In the genomic region with DNA sequence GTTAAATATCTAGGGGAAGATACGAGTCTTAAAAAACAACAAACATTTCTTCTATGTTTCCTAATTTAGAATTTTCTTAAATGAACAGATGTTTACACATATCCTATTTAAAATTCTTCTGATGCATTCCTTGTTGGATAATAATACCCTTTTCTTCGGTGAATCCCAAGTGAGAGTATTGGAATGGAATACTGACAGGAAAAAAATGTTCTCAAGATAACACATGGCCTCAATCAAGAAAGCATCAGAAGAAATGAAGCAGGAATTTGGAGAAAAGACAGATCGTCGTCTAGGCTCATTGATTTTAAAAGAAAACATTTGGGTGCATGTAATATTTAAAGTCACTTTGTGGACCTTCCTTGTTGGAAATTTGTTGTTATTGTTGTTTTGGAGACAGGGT, we compare ENCODE assay signal across 14 cellular contexts.
DNase-seq lines count a peak whose midpoint lies in the region; ATAC-seq and TF ChIP-seq lines count a peak whose summit lies in the region.
"Had no signal": no experiment of that assay in that cellular context is flagged by ENCODE, and none has a peak within 500 bp of the region (broad histone marks: within the 10 kb centered on the region; RNA-seq: fewer than 3 reads in every experiment).

No MANE protein-coding gene starts in this region.

- no peak overlapping the region for H3K18ac ChIP-seq in neuronal stem cell (ENCODE audit: low read length)

- no peak overlapping the region for H2BK12ac ChIP-seq in neuronal stem cell (ENCODE audit: low read length)

- TF ChIP-seq CTCF in WTC11 (IDR thresholded peaks at IDR 0.05) = no peak

- no peaks in the 10 kb centered on the region for H3K27me3 Mint-ChIP-seq in WTC11 (ENCODE audit: low read depth)

- H3K27ac Mint-ChIP-seq in WTC11 = peak overlapping the region; percentile 46; the same call in 1 of the 2 replicates
- H3K27ac Mint-ChIP-seq: CD4-positive, CD25-positive, alpha-beta regulatory T cell had no signal

- ATAC-seq in WTC11 = no peak
- ATAC-seq: A549 had no signal

- no peak overlapping the region for H3K9ac ChIP-seq in neuronal stem cell (ENCODE audit: low read depth, low read length, poor library complexity)
- H3K9ac ChIP-seq: BLaER1 treated with 17β-estradiol and CSF1 and Interleukin-3, amounts not matched to agents 10 nM and 100 nM had no signal

- peaks cover 3% of the 10 kb centered on the region for H3K36me3 Mint-ChIP-seq in WTC11
- H3K36me3 Mint-ChIP-seq: CD4-positive, CD25-positive, alpha-beta regulatory T cell had no signal

- H3K14ac ChIP-seq in neuronal stem cell (ENCODE audit: low read length) = no peak overlapping the region

- no peaks in the 10 kb centered on the region for H3K27me3 ChIP-seq in neuronal stem cell (ENCODE audit: control insufficient read depth in 3 of 3, insufficient read depth in 3 of 3, low read depth in 1 of 3, low read length in 3 of 3)
- H3K27me3 ChIP-seq: BLaER1 treated with 17β-estradiol and CSF1 and Interleukin-3, amounts not matched to agents 10 nM and 100 nM had no signal

- H3K79me1 ChIP-seq in neuronal stem cell (ENCODE audit: low read depth, low read length) = no peaks in the 10 kb centered on the region

- H3K27ac ChIP-seq in neuronal stem cell (replicated peaks; ENCODE audit: low read length) = no peak overlapping the region
- H3K27ac ChIP-seq: A549; BLaER1 treated with 17β-estradiol and CSF1 and Interleukin-3, amounts not matched to agents 10 nM and 100 nM had no signal

- DNase-seq in WTC11 (ENCODE audit: low spot score) = no peak
- peak; percentile 2 for DNase-seq in fibroblast of gingiva (ENCODE audit: low read depth)
- DNase-seq in neuronal stem cell (ENCODE audit: low spot score) = no peak
- DNase-seq in H4 (ENCODE audit: low spot score) = no peak
- DNase-seq in activated T-cell treated with anti-CD3 and anti-CD28 coated beads for 4 hours = no peak
- no peak for DNase-seq in NCI-H2107 (lab: John Stamatoyannopoulos, UW)
- DNase-seq in GM19238 (ENCODE audit: insufficient read length, low spot score) = no peak
- DNase-seq: CD4-positive, CD25-positive, alpha-beta regulatory T cell; DMS53; GF-D8; H7; IMR-90 had no signal

- H4K8ac ChIP-seq in neuronal stem cell (ENCODE audit: low read depth, low read length) = peak overlapping the region; percentile 48

- H2BK120ac ChIP-seq in neuronal stem cell (ENCODE audit: low read depth, low read length) = no peak overlapping the region

- peaks cover 25% of the 10 kb centered on the region for H3K4me1 Mint-ChIP-seq in WTC11

- H4K91ac ChIP-seq in neuronal stem cell (ENCODE audit: low read depth, low read length, poor library complexity) = no peak overlapping the region

- H2AFZ ChIP-seq in neuronal stem cell (ENCODE audit: low read length) = no peak overlapping the region

- no peak overlapping the region for H2AK5ac ChIP-seq in neuronal stem cell (ENCODE audit: low read depth, low read length)

- POLR2A ChIA-PET in WTC11 (lab: Charles Lee) = interaction anchor here (1.0 kb wide), 1 partner anchor 86 kb away, joined by 3 read pairs; no protein-coding TSS in a partner anchor

- CTCF ChIA-PET in WTC11 (lab: Charles Lee) = interaction anchor here (1.0 kb wide), 2 partner anchors 10 to 86 kb away, joined by 3 read pairs; no protein-coding TSS in a partner anchor

- no peak overlapping the region for H3K4me3 Mint-ChIP-seq in WTC11
- H3K4me3 Mint-ChIP-seq: CD4-positive, CD25-positive, alpha-beta regulatory T cell had no signal

- H3K4ac ChIP-seq in neuronal stem cell (ENCODE audit: low read length) = no peak overlapping the region

- no peaks in the 10 kb centered on the region for H3K36me3 ChIP-seq in neuronal stem cell (replicated peaks in 1 of 2; ENCODE audit: control insufficient read depth in 2 of 2, insufficient read depth in 2 of 2, low read length in 2 of 2)
- H3K36me3 ChIP-seq: BLaER1 treated with 17β-estradiol and CSF1 and Interleukin-3, amounts not matched to agents 10 nM and 100 nM had no signal

- no peak overlapping the region for H2BK5ac ChIP-seq in neuronal stem cell (ENCODE audit: low read length)

- H3K23ac ChIP-seq in neuronal stem cell (ENCODE audit: low read depth, low read length, poor library complexity) = no peak overlapping the region

- no CpG with 5 or more reads among the region's 4 CpGs for WGBS in neuronal stem cell (ENCODE audit: extremely low coverage in 2 of 2, insufficient read length in 2 of 2, insufficient replicate concordance in 1 of 2), 2 donors

- H3K4me3 ChIP-seq in neuronal stem cell (ENCODE audit: low read length in 2 of 2) = no peak overlapping the region
- H3K4me3 ChIP-seq: A549; BLaER1 treated with 17β-estradiol and CSF1 and Interleukin-3, amounts not matched to agents 10 nM and 100 nM had no signal

- no peak overlapping the region for H2BK15ac ChIP-seq in neuronal stem cell (ENCODE audit: low read length)

- H3K9me3 ChIP-seq in neuronal stem cell (replicated peaks in 1 of 2; ENCODE audit: control insufficient read depth in 2 of 2, insufficient read depth in 1 of 2, low read depth in 1 of 2, low read length in 2 of 2) = no peaks in the 10 kb centered on the region
- H3K9me3 ChIP-seq: A549; BLaER1 treated with 17β-estradiol and CSF1 and Interleukin-3, amounts not matched to agents 10 nM and 100 nM had no signal

- peaks cover 0 to 4% of the 10 kb centered on the region in 2 donors for H3K4me1 ChIP-seq in neuronal stem cell (ENCODE audit: control insufficient read depth in 2 of 2, insufficient read depth in 1 of 2, low read depth in 1 of 2, low read length in 2 of 2)
- H3K4me1 ChIP-seq: A549; BLaER1 treated with 17β-estradiol and CSF1 and Interleukin-3, amounts not matched to agents 10 nM and 100 nM had no signal

- peaks cover 4% of the 10 kb centered on the region for H3K9me3 Mint-ChIP-seq in WTC11

- H3K4me2 ChIP-seq in neuronal stem cell (ENCODE audit: insufficient read depth, low read length, poor library complexity, severe bottlenecking) = no peak overlapping the region
- H3K4me2 ChIP-seq: A549; BLaER1 treated with 17β-estradiol and CSF1 and Interleukin-3, amounts not matched to agents 10 nM and 100 nM had no signal

TF ChIP-seq in WTC11, 78 proteins besides CTCF, POLR2A, EP300 and RAD21:
- TF ChIP-seq, protein P1, sequence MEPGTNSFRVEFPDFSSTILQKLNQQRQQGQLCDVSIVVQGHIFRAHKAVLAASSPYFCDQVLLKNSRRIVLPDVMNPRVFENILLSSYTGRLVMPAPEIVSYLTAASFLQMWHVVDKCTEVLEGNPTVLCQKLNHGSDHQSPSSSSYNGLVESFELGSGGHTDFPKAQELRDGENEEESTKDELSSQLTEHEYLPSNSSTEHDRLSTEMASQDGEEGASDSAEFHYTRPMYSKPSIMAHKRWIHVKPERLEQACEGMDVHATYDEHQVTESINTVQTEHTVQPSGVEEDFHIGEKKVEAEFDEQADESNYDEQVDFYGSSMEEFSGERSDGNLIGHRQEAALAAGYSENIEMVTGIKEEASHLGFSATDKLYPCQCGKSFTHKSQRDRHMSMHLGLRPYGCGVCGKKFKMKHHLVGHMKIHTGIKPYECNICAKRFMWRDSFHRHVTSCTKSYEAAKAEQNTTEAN (CRISPR knock-in tag; IDR thresholded peaks at IDR 0.05) = no peak
- TF ChIP-seq IRF2 (CRISPR knock-in tag; IDR thresholded peaks at IDR 0.05; ENCODE audit: borderline replicate concordance, low read depth) = no peak
- no peak for TF ChIP-seq ZNF423 (CRISPR knock-in tag; IDR thresholded peaks at IDR 0.05)
- TF ChIP-seq, protein P2, sequence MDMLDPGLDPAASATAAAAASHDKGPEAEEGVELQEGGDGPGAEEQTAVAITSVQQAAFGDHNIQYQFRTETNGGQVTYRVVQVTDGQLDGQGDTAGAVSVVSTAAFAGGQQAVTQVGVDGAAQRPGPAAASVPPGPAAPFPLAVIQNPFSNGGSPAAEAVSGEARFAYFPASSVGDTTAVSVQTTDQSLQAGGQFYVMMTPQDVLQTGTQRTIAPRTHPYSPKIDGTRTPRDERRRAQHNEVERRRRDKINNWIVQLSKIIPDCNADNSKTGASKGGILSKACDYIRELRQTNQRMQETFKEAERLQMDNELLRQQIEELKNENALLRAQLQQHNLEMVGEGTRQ (CRISPR knock-in tag; IDR thresholded peaks at IDR 0.05) = no peak
- TF ChIP-seq, protein P3, sequence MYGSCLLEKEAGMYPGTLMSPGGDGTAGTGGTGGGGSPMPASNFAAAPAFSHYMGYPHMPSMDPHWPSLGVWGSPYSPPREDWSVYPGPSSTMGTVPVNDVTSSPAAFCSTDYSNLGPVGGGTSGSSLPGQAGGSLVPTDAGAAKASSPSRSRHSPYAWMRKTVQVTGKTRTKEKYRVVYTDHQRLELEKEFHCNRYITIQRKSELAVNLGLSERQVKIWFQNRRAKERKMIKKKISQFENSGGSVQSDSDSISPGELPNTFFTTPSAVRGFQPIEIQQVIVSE (CRISPR knock-in tag; IDR thresholded peaks at IDR 0.05; ENCODE audit: borderline replicate concordance) = no peak
- TF ChIP-seq CBFB (CRISPR knock-in tag; IDR thresholded peaks at IDR 0.05; ENCODE audit: low read depth) = no peak
- TF ChIP-seq CREM (CRISPR knock-in tag; IDR thresholded peaks at IDR 0.05) = no peak
- TF ChIP-seq, protein P4, sequence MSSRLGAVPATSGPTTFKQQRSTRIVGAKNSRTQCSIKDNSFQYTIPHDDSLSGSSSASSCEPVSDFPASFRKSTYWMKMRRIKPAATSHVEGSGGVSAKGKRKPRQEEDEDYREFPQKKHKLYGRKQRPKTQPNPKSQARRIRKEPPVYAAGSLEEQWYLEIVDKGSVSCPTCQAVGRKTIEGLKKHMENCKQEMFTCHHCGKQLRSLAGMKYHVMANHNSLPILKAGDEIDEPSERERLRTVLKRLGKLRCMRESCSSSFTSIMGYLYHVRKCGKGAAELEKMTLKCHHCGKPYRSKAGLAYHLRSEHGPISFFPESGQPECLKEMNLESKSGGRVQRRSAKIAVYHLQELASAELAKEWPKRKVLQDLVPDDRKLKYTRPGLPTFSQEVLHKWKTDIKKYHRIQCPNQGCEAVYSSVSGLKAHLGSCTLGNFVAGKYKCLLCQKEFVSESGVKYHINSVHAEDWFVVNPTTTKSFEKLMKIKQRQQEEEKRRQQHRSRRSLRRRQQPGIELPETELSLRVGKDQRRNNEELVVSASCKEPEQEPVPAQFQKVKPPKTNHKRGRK (CRISPR knock-in tag; IDR thresholded peaks at IDR 0.05; ENCODE audit: borderline replicate concordance) = no peak
- no peak for TF ChIP-seq CREB1 (CRISPR knock-in tag; IDR thresholded peaks at IDR 0.05)
